In the genomic region with DNA sequence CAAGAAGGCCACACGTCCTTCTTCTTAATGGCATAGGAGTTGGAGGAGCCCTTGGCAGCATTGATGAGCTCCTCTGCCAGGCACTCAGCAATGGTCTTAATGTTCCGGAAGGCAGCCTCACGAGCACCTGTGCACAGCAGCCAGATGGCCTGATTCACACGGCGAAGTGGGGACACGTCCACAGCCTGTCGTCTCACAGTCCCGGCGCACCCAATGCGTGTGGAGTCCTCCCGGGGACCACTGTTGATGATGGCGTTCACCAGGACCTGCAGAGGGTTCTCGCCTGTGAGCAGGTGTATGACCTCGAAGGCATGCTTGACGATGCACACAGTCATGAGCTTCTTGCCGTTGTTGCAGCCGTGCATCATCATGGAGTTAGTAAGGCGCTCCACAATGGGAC, we compare ENCODE assay signal across 41 cellular contexts.
"Had no signal": no experiment of that assay in that cellular context is flagged by ENCODE, and none has a peak within 500 bp of the region (broad histone marks: within the 10 kb centered on the region; RNA-seq: fewer than 3 reads in every experiment).

No MANE protein-coding gene starts in this region.

- H3K4me1 ChIP-seq: breast epithelium had no signal

- H3K4me3 Mint-ChIP-seq: activated naive CD4-positive, alpha-beta T cell treated with anti-CD3 and anti-CD28 coated beads for 36 hours; activated naive CD4-positive, alpha-beta T cell treated with anti-CD3 and anti-CD28 coated beads, Interleukin-2, amount 10 ng/mL, durations not matched to agents 7 days and 5 days; activated naive CD4-positive, alpha-beta T cell treated with anti-CD3 and anti-CD28 coated beads, Interleukin-2, amount 50 U/mL, for 24 hours; activated naive CD8-positive, alpha-beta T cell; activated naive CD8-positive, alpha-beta T cell treated with anti-CD3 and anti-CD28 coated beads for 36 hours; activated naive CD8-positive, alpha-beta T cell treated with anti-CD3 and anti-CD28 coated beads, Interleukin-2, amount 10 ng/mL, durations not matched to agents 7 days and 5 days; activated naive CD8-positive, alpha-beta T cell treated with anti-CD3 and anti-CD28 coated beads, Interleukin-2, amount 50 U/mL, for 24 hours; activated T-cell treated with anti-CD3 and anti-CD28 coated beads, Interleukin-2, amount 50 U/mL, for 24 hours; activated T-cell treated with anti-CD3 and anti-CD28 coated beads, Interleukin-2, amount 50 U/mL, for 4 hours; activated T-cell treated with anti-CD3 and anti-CD28 coated beads, Interleukin-2, amount 50 U/mL, for 72 hours; activated T-helper 1 cell treated with anti-CD3 and anti-CD28 coated beads, Interleukin-12 subunit alpha, Interleukin-12 subunit beta, Interleukin-2, Interleukin-4 antibody, amounts not matched to agents 30 ng/mL and 10 ng/mL and 1 ng/mL, durations not matched to agents 14 hours and 24 hours and 36 hours; activated T-helper 17 cell treated with anti-CD3 and anti-CD28 coated beads, Interleukin-2, amount 50 U/mL, for 72 hours; central memory CD8-positive, alpha-beta T cell had no signal

- H3K27ac ChIP-seq: adrenal gland, ascending aorta, body of pancreas, brain microvascular endothelial cell, breast epithelium, cardiac muscle cell had no signal

- H3K36me3 ChIP-seq: adrenal gland, brain microvascular endothelial cell, breast epithelium, cardiac muscle cell had no signal

- H3K27ac Mint-ChIP-seq: activated naive CD4-positive, alpha-beta T cell treated with anti-CD3 and anti-CD28 coated beads for 36 hours; activated naive CD4-positive, alpha-beta T cell treated with anti-CD3 and anti-CD28 coated beads, Interleukin-2, amount 10 ng/mL, durations not matched to agents 7 days and 5 days; activated naive CD4-positive, alpha-beta T cell treated with anti-CD3 and anti-CD28 coated beads, Interleukin-2, amount 50 U/mL, for 24 hours; activated naive CD4-positive, alpha-beta T cell treated with anti-CD3 and anti-CD28 coated beads, Interleukin-2, amount 50 U/mL, for 72 hours; activated naive CD8-positive, alpha-beta T cell; activated naive CD8-positive, alpha-beta T cell treated with anti-CD3 and anti-CD28 coated beads for 36 hours; activated naive CD8-positive, alpha-beta T cell treated with anti-CD3 and anti-CD28 coated beads, Interleukin-2, amount 10 ng/mL, durations not matched to agents 7 days and 5 days; activated naive CD8-positive, alpha-beta T cell treated with anti-CD3 and anti-CD28 coated beads, Interleukin-2, amount 50 U/mL, for 24 hours; activated T-cell treated with anti-CD3 and anti-CD28 coated beads, Interleukin-2, amount 50 U/mL, for 24 hours; activated T-cell treated with anti-CD3 and anti-CD28 coated beads, Interleukin-2, amount 50 U/mL, for 72 hours; activated T-helper 1 cell treated with anti-CD3 and anti-CD28 coated beads, Interleukin-12 subunit alpha, Interleukin-12 subunit beta, Interleukin-2, Interleukin-4 antibody, amounts not matched to agents 30 ng/mL and 10 ng/mL and 1 ng/mL, durations not matched to agents 14 hours and 24 hours and 36 hours; activated T-helper 17 cell treated with anti-CD3 and anti-CD28 coated beads, Interleukin-2, amount 50 U/mL, for 72 hours; activated T-helper 2 cell treated with anti-CD3 and anti-CD28 coated beads, Interferon-gamma antibody, Interleukin-2, Interleukin-4, amounts not matched to agents 10 μg/mL and 5 μg/mL and 100 μg/mL, durations not matched to agents 14 hours and 24 hours and 36 hours; brain had no signal

- ATAC-seq: activated naive CD4-positive, alpha-beta T cell treated with anti-CD3 and anti-CD28 coated beads, Interleukin-2, amount 50 U/mL, for 72 hours; activated naive CD8-positive, alpha-beta T cell treated with anti-CD3 and anti-CD28 coated beads, Interleukin-2, amount 50 U/mL, for 24 hours; activated T-cell treated with anti-CD3 and anti-CD28 coated beads, Interleukin-2, amount 50 U/mL, for 4 hours; activated T-cell treated with anti-CD3 and anti-CD28 coated beads, Interleukin-2, amount 50 U/mL, for 72 hours; activated T-helper 17 cell treated with anti-CD3 and anti-CD28 coated beads, Interleukin-2, amount 50 U/mL, for 72 hours; body of pancreas had no signal

- FAIRE-seq: astrocyte, bronchial epithelial cell had no signal

- H3K9me3 ChIP-seq: adrenal gland, ascending aorta, body of pancreas, breast epithelium had no signal

- DNase-seq: activated effector memory CD4-positive, alpha-beta T cell treated with anti-CD3 and anti-CD28 coated beads, Interleukin-2, amount 50 U/mL, for 16 hours; activated effector memory CD4-positive, alpha-beta T cell treated with Interleukin-2 at 50 U/mL for 16 hours; activated gamma-delta T cell; activated gamma-delta T cell treated with Interleukin-2 at 50 U/mL for 16 hours; activated naive CD4-positive, alpha-beta T cell; activated naive CD4-positive, alpha-beta T cell treated with anti-CD3 and anti-CD28 coated beads for 36 hours; activated naive CD4-positive, alpha-beta T cell treated with anti-CD3 and anti-CD28 coated beads, Interleukin-2, amount 10 ng/mL, durations not matched to agents 7 days and 5 days; activated naive CD4-positive, alpha-beta T cell treated with anti-CD3 and anti-CD28 coated beads, Interleukin-2, amount 50 U/mL, for 16 hours; activated naive CD4-positive, alpha-beta T cell treated with Interleukin-2 at 50 U/mL for 16 hours; activated naive CD8-positive, alpha-beta T cell treated with anti-CD3 and anti-CD28 coated beads for 36 hours; activated naive CD8-positive, alpha-beta T cell treated with anti-CD3 and anti-CD28 coated beads, Interleukin-2, amount 10 ng/mL, durations not matched to agents 7 days and 5 days; activated naive CD8-positive, alpha-beta T cell treated with anti-CD3 and anti-CD28 coated beads, Interleukin-2, amount 50 U/mL, for 24 hours; activated T-cell treated with anti-CD3 and anti-CD28 coated beads for 4 hours; activated T-cell treated with anti-CD3 and anti-CD28 coated beads, Interleukin-2, amount 50 U/mL, for 1 hour; activated T-cell treated with anti-CD3 and anti-CD28 coated beads, Interleukin-2, amount 50 U/mL, for 24 hours; activated T-cell treated with anti-CD3 and anti-CD28 coated beads, Interleukin-2, amount 50 U/mL, for 4 hours; activated T-cell treated with anti-CD3 and anti-CD28 coated beads, Interleukin-2, amount 50 U/mL, for 48 hours; activated T-cell treated with anti-CD3 and anti-CD28 coated beads, Interleukin-2, amount 50 U/mL, for 72 hours; adrenal gland; amniotic stem cell; amygdala; anterior cingulate cortex; aorta; body of pancreas; brain microvascular endothelial cell; caudate nucleus; central memory CD4-positive, alpha-beta T cell; cerebellar nuclear complex had no signal

- H3K4me3 ChIP-seq: adrenal gland, ascending aorta, body of pancreas, breast epithelium, cardiac muscle cell had no signal

- H3K4me1 Mint-ChIP-seq: activated naive CD4-positive, alpha-beta T cell treated with anti-CD3 and anti-CD28 coated beads, Interleukin-2, amount 10 ng/mL, durations not matched to agents 7 days and 5 days had no signal

- H3K27me3 ChIP-seq: adrenal gland, ascending aorta, body of pancreas, brain microvascular endothelial cell, breast epithelium, cardiac muscle cell had no signal

- H3K9me3 Mint-ChIP-seq: activated naive CD4-positive, alpha-beta T cell treated with anti-CD3 and anti-CD28 coated beads for 36 hours had no signal
